ENCODE assay signal across 10 cellular contexts in genomic region chr17:77125432-77125901, GRCh38. TPM values are rescaled to one million over a fixed set of nuclear protein-coding genes. Genes with fewer than 3 reads are reported as not detected.
DNase-seq lines count a peak whose midpoint lies in the region; ATAC-seq, FAIRE-seq and TF ChIP-seq lines count a peak whose summit lies in the region.
"Had no signal": no experiment of that assay in that cellular context is flagged by ENCODE, and none has a peak within 500 bp of the region (broad histone marks: within the 10 kb centered on the region; RNA-seq: fewer than 3 reads in every experiment).

No MANE protein-coding gene starts in this region.

- POLR2A ChIA-PET in PC-9 (lab: Charles Lee; ENCODE audit: unreplicated experiment) = interaction anchor here (0.5 to 1.9 kb wide), 4 partner anchors 14 to 1145 kb away, joined by 3 to 19 read pairs (median 4); partner anchors contain the start of gene SEC14L1
- POLR2A ChIA-PET in endothelial cell of umbilical vein (lab: Charles Lee) = interaction anchor here (1.1 to 2.8 kb wide), 5 partner anchors 12 to 37 kb away, joined by 3 to 44 read pairs (median 15); partner anchors contain the start of gene SEC14L1
- POLR2A ChIA-PET in CD4-positive, alpha-beta memory T cell (lab: Charles Lee; ENCODE audit: partially characterized antibody) = interaction anchor here (2.3 kb wide), 1 partner anchor 15 kb away, joined by 10 read pairs; the partner anchor contains the start of gene SEC14L1

- no peaks in the 10 kb centered on the region for H3K9me3 Mint-ChIP-seq in osteocyte (ENCODE audit: unreplicated experiment)
- no peaks in the 10 kb centered on the region for H3K9me3 Mint-ChIP-seq in CD4-positive, alpha-beta memory T cell
- H3K9me3 Mint-ChIP-seq in endodermal cell = no peaks in the 10 kb centered on the region
- H3K9me3 Mint-ChIP-seq: activated naive CD4-positive, alpha-beta T cell treated with anti-CD3 and anti-CD28 coated beads for 36 hours; memory B cell had no signal

- H3K4me1 ChIP-seq in PC-9 (replicated peaks; ENCODE audit: insufficient read depth) (peaks cover 54% of the 10 kb centered on the region), endothelial cell of umbilical vein (ENCODE audit: control insufficient read depth, extremely low read depth, insufficient read depth, low read length) (peaks cover 62% of the 10 kb centered on the region), endodermal cell (ENCODE audit: control insufficient read depth, insufficient read depth, low read length) (peaks cover 14% of the 10 kb centered on the region)
- peaks cover 16% of the 10 kb centered on the region for H3K4me1 ChIP-seq in CD4-positive, alpha-beta memory T cell (ENCODE audit: insufficient read depth, low read length)

- no peak for ATAC-seq in GM18868 (IDR thresholded peaks at IDR 0.05; ENCODE audit: unreplicated experiment)

- dilution Hi-C loops in endothelial cell of umbilical vein (cut with MboI; ENCODE audit: extremely low pct_ligation_motif_present, low sequenced_read_pairs) = no loop called here

- TF ChIP-seq CTCF in PC-9 (conservative IDR thresholded peaks at IDR 0.05) (no peak), endothelial cell of umbilical vein (IDR thresholded peaks at IDR 0.05; ENCODE audit: extremely low read depth in 1 of 2, insufficient read depth in 1 of 2, low read depth in 1 of 2, low read length in 2 of 2) (no peak), osteocyte (IDR thresholded peaks at IDR 0.05) (no peak), endodermal cell (conservative IDR thresholded peaks at IDR 0.05) (no peak)

- no peaks in the 10 kb centered on the region for H3K9me1 ChIP-seq in endothelial cell of umbilical vein (replicated peaks; ENCODE audit: control insufficient read depth, extremely low read depth, insufficient read depth, low read length)

- H3K4me2 ChIP-seq in PC-9 (peak overlapping the region; percentile 59), endothelial cell of umbilical vein (ENCODE audit: insufficient read depth, low read length) (no peak overlapping the region)

- peak overlapping the region; percentile 85 for H3K27ac Mint-ChIP-seq in osteocyte (ENCODE audit: unreplicated experiment)
- H3K27ac Mint-ChIP-seq in CD4-positive, alpha-beta memory T cell = peak overlapping the region in 2 of 7 donors; percentile 16 to 55
- H3K27ac Mint-ChIP-seq in endodermal cell = no peak overlapping the region
- H3K27ac Mint-ChIP-seq: activated naive CD4-positive, alpha-beta T cell treated with anti-CD3 and anti-CD28 coated beads for 36 hours; memory B cell had no signal

- BruUV-seq in PC-9 (replicated peaks; lab: Mats Ljungman, UMichigan) (no TSS peak), endothelial cell of umbilical vein (replicated peaks; lab: Mats Ljungman, UMichigan) (no TSS peak)

- no peaks in the 10 kb centered on the region for H3K36me3 ChIP-seq in PC-9 (ENCODE audit: low read depth)
- no peaks in the 10 kb centered on the region for H3K36me3 ChIP-seq in endothelial cell of umbilical vein (ENCODE audit: control insufficient read depth in 2 of 2, extremely low read depth in 1 of 2, insufficient read depth in 2 of 2, low read length in 2 of 2)
- H3K36me3 ChIP-seq in CD4-positive, alpha-beta memory T cell (ENCODE audit: insufficient read depth, low read length) = no peaks in the 10 kb centered on the region
- no peaks in the 10 kb centered on the region for H3K36me3 ChIP-seq in endodermal cell (ENCODE audit: control insufficient read depth, insufficient read depth, low read length)

- H3K27me3 ChIP-seq in PC-9 (ENCODE audit: insufficient read depth, low read depth) (no peaks in the 10 kb centered on the region), endothelial cell of umbilical vein (ENCODE audit: control insufficient read depth in 2 of 2, insufficient read depth in 2 of 2, low read length in 2 of 2) (no peaks in the 10 kb centered on the region), endodermal cell (ENCODE audit: control insufficient read depth, insufficient read depth, low read length, poor library complexity, severe bottlenecking) (no peaks in the 10 kb centered on the region)
- no peaks in the 10 kb centered on the region for H3K27me3 ChIP-seq in CD4-positive, alpha-beta memory T cell (ENCODE audit: insufficient read depth, low read length)

- H3K4me3 Mint-ChIP-seq in osteocyte (ENCODE audit: unreplicated experiment) (no peak overlapping the region), endodermal cell (no peak overlapping the region)
- H3K4me3 Mint-ChIP-seq in CD4-positive, alpha-beta memory T cell = no peak overlapping the region
- H3K4me3 Mint-ChIP-seq: activated naive CD4-positive, alpha-beta T cell treated with anti-CD3 and anti-CD28 coated beads for 36 hours; memory B cell had no signal

- H3K36me3 Mint-ChIP-seq in osteocyte (ENCODE audit: unreplicated experiment) (no peaks in the 10 kb centered on the region), endodermal cell (ENCODE audit: low read depth) (no peaks in the 10 kb centered on the region)
- no peaks in the 10 kb centered on the region for H3K36me3 Mint-ChIP-seq in CD4-positive, alpha-beta memory T cell
- H3K36me3 Mint-ChIP-seq: memory B cell had no signal

- TF ChIP-seq POLR2A in endothelial cell of umbilical vein (IDR thresholded peaks at IDR 0.05; ENCODE audit: low read depth, low read length) = peak; percentile 44

- peaks cover 64% of the 10 kb centered on the region for H3K4me1 Mint-ChIP-seq in osteocyte (ENCODE audit: unreplicated experiment)
- peaks cover 8 to 27% (median 17%) of the 10 kb centered on the region in 4 donors for H3K4me1 Mint-ChIP-seq in CD4-positive, alpha-beta memory T cell
- peaks cover 21% of the 10 kb centered on the region for H3K4me1 Mint-ChIP-seq in endodermal cell

- FAIRE-seq in endothelial cell of umbilical vein (lab: Jason Lieb, UNC) = peak; percentile 92

- H3K27me3 Mint-ChIP-seq in osteocyte (ENCODE audit: unreplicated experiment) (no peaks in the 10 kb centered on the region), endodermal cell (ENCODE audit: insufficient read depth) (peaks cover 4% of the 10 kb centered on the region)
- no peaks in the 10 kb centered on the region for H3K27me3 Mint-ChIP-seq in CD4-positive, alpha-beta memory T cell

- DNase-seq in ELR (ENCODE audit: low read depth) (peak; percentile 100), PC-9 (peak; percentile 80 to 98), endothelial cell of umbilical vein (ENCODE audit: low read depth, low spot score) (peak; percentile 98), osteocyte (ENCODE audit: extremely low spot score, unreplicated experiment) (no peak), endodermal cell (no peak)
- no peak for DNase-seq in activated CD4-positive, CD25-positive, alpha-beta regulatory T cell treated with anti-CD3 and anti-CD28 coated beads, Interleukin-2, amount 50 U/mL, for 72 hours
- DNase-seq in CD4-positive, alpha-beta memory T cell = no peak
- DNase-seq: activated naive CD4-positive, alpha-beta T cell treated with anti-CD3 and anti-CD28 coated beads for 36 hours had no signal

- H3K9me2 ChIP-seq in PC-9 (ENCODE audit: insufficient read depth) = no peaks in the 10 kb centered on the region

- H3F3A ChIP-seq in PC-9 (ENCODE audit: insufficient read depth, low read depth) = peaks cover 40% of the 10 kb centered on the region

- WGBS in endodermal cell (ENCODE audit: insufficient coverage in 1 of 2, insufficient read length in 1 of 2), 2 experiments = 87 to 89% methylated on average over 7 to 8 of the region's 8 CpGs

- H2AFZ ChIP-seq in PC-9 (no peak overlapping the region), endothelial cell of umbilical vein (ENCODE audit: low read depth, low read length) (no peak overlapping the region)

- no peaks in the 10 kb centered on the region for H3K9me3 ChIP-seq in PC-9 (ENCODE audit: insufficient read depth, low read depth)
- H3K9me3 ChIP-seq in endothelial cell of umbilical vein (replicated peaks; ENCODE audit: control insufficient read depth, insufficient read depth, low read length) = no peaks in the 10 kb centered on the region
- no peaks in the 10 kb centered on the region for H3K9me3 ChIP-seq in CD4-positive, alpha-beta memory T cell (ENCODE audit: control insufficient read depth in 1 of 2, low read length in 2 of 2)
- H3K9me3 ChIP-seq in endodermal cell (ENCODE audit: control insufficient read depth, low read length) = no peaks in the 10 kb centered on the region

- H4K20me1 ChIP-seq in PC-9 (ENCODE audit: insufficient read depth) = no peaks in the 10 kb centered on the region
- H4K20me1 ChIP-seq in endothelial cell of umbilical vein (replicated peaks; ENCODE audit: control insufficient read depth, extremely low read depth, insufficient read depth, low read length) = no peaks in the 10 kb centered on the region

- H3K4me3 ChIP-seq in PC-9 (no peak overlapping the region), endothelial cell of umbilical vein (replicated peaks in 1 of 3; ENCODE audit: insufficient read depth in 1 of 3, low read depth in 1 of 3, low read length in 3 of 3) (no peak overlapping the region), endodermal cell (ENCODE audit: low read length) (no peak overlapping the region)
- H3K4me3 ChIP-seq in CD4-positive, alpha-beta memory T cell (ENCODE audit: low read length in 2 of 2) = no peak overlapping the region

- H3K27ac ChIP-seq in PC-9 = peak overlapping the region; percentile 98
- H3K27ac ChIP-seq in endothelial cell of umbilical vein (ENCODE audit: insufficient read depth, low read depth, low read length) = peak overlapping the region; percentile 98
- H3K27ac ChIP-seq in CD4-positive, alpha-beta memory T cell (ENCODE audit: low read depth, low read length) = no peak overlapping the region
- H3K27ac ChIP-seq in endodermal cell (ENCODE audit: low read depth, low read length) = no peak overlapping the region

- no peaks in the 10 kb centered on the region for H3K79me2 ChIP-seq in PC-9 (ENCODE audit: low read depth)
- peaks cover 6% of the 10 kb centered on the region for H3K79me2 ChIP-seq in endothelial cell of umbilical vein (ENCODE audit: control insufficient read depth, insufficient read depth, low read length)

- CTCF ChIA-PET in PC-9 (lab: Charles Lee) = interaction anchor here (0.6 to 0.8 kb wide), 2 partner anchors 15 to 37 kb away, joined by 3 to 4 read pairs; partner anchors contain the start of gene SEC14L1
- CTCF ChIA-PET in endothelial cell of umbilical vein (lab: Charles Lee) = interaction anchor here (0.6 to 3.0 kb wide), 15 partner anchors 10 to 84 kb away, joined by 3 to 25 read pairs (median 4); partner anchors contain the start of gene SEC14L1
- CTCF ChIA-PET in CD4-positive, alpha-beta memory T cell (lab: Charles Lee; ENCODE audit: partially characterized antibody) = interaction anchor here (0.7 kb wide), 1 partner anchor 41 kb away, joined by 3 read pairs; no protein-coding TSS in a partner anchor

- intact Hi-C loops in PC-9 (cut with micrococcal nuclease; ENCODE audit: unreplicated experiment) (loop anchor here (1.0 to 2.0 kb wide), 2 partner anchors 15 to 25 kb away; partner anchors contain the start of gene SEC14L1), endothelial cell of umbilical vein (cut with micrococcal nuclease) (loop anchor here (1.0 kb wide), 3 partner anchors 15 to 110 kb away; partner anchors contain the start of gene SEC14L1)
- intact Hi-C loops in CD4-positive, alpha-beta memory T cell (cut with micrococcal nuclease) = no loop called here

- peak overlapping the region; percentile 89 for H3K9ac ChIP-seq in endothelial cell of umbilical vein (replicated peaks; ENCODE audit: extremely low read depth, insufficient read depth, low read length)
- H3K9ac ChIP-seq in endodermal cell (ENCODE audit: extremely low read depth, low read length, poor library complexity, severe bottlenecking) = no peak overlapping the region

RNA-seq across cellular contexts. Expression of gene SEC14L1, which starts 15.3 kb away (rescaled TPM):
- 66.0 and 83.1 TPM in 2 replicates for total RNA-seq in PC-9 (2021)
- 606 and 631 TPM in 2 replicates for total RNA-seq in endothelial cell of umbilical vein
- polyA plus RNA-seq in endothelial cell of umbilical vein = 215 and 276 TPM in 2 replicates
- 185 and 188 TPM in 2 replicates for polyA plus RNA-seq in endothelial cell of umbilical vein (2011; cell fraction: cytosol; rRNA removed)
- polyA plus RNA-seq in endothelial cell of umbilical vein (2011; cell fraction: nucleus; rRNA removed) = 360 and 367 TPM in 2 replicates
- polyA plus RNA-seq in endothelial cell of umbilical vein (2012) = 277 and 279 TPM in 2 replicates
- polyA minus RNA-seq in endothelial cell of umbilical vein = 250 TPM in 2 replicates
- polyA minus RNA-seq in endothelial cell of umbilical vein (2011; cell fraction: cytosol; rRNA and poly(A)+ RNA removed) = 19.9 TPM
- 378 and 398 TPM in 2 replicates for polyA minus RNA-seq in endothelial cell of umbilical vein (2011; cell fraction: nucleus; rRNA and poly(A)+ RNA removed)
- 82.9 and 90.5 TPM in 2 replicates for total RNA-seq in osteocyte
- 10 to 100 TPM; 35.0 to 35.5 TPM for total RNA-seq in CD4-positive, alpha-beta memory T cell
- polyA plus RNA-seq in CD4-positive, alpha-beta memory T cell = 10 to 100 TPM in 1 of 2 donors, 1 to 10 TPM in 1; 8.9 to 16.8 TPM
- 10 to 100 TPM; 77.0 to 87.4 TPM for total RNA-seq in endodermal cell
- 104 TPM for polyA plus RNA-seq in endodermal cell (2013, experiment 1 of 2)
- 90.5 TPM for polyA plus RNA-seq in endodermal cell (2013, experiment 2 of 2)

Comparison
In these comparisons a context has a peak if more than half of its experiments do, and no peak if none do; other contexts are left out.
1. DNase-seq: peak in ELR (single experiment), PC-9 (2 of 2) and endothelial cell of umbilical vein (single experiment); none in osteocyte (single experiment), activated CD4-positive, CD25-positive, alpha-beta regulatory T cell treated with anti-CD3 and anti-CD28 coated beads, Interleukin-2, amount 50 U/mL, for 72 hours (single experiment), CD4-positive, alpha-beta memory T cell (0 of 5) and endodermal cell (single experiment).
2. H3K27ac ChIP-seq: peak in PC-9 (single experiment) and endothelial cell of umbilical vein (single experiment); none in CD4-positive, alpha-beta memory T cell (single experiment) and endodermal cell (single experiment).